In the genomic region with DNA sequence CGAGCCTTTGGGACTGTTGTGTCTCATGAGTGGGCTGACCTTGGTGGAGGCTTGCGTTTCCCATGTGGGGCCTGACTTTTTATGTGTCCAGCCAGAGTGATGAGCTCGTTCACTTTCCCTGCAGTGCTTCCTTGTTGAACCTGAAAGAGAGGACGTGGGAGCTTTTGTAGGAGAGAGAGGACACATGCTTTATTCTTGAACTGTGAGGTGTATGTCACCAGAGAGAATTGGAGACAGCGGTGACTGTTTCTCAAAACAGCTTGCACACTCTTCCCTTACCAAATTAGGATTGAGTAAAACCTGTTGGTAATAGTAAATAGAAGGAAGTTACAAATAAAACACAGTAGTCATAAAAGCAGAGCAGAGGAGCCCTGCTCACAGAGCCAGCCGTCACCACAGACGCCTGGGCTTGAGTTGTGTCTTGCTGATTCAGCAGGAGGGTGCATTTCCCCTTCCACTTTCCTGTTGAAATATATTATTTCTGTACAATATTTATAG, we compare ENCODE assay signal across 10 cellular contexts.
DNase-seq lines count a peak whose midpoint lies in the region; ATAC-seq lines count a peak whose summit lies in the region.
"Had no signal": no experiment of that assay in that cellular context is flagged by ENCODE, and none has a peak within 500 bp of the region (broad histone marks: within the 10 kb centered on the region; RNA-seq: fewer than 3 reads in every experiment).

No MANE protein-coding gene starts in this region.

- peak overlapping the region in 17 of 21 experiments; percentile 4 to 76 (median 49) for H3K27ac ChIP-seq in skin epidermis

- H3K4me3 ChIP-seq in skin epidermis = no peak overlapping the region

- no peaks in the 10 kb centered on the region for H3K9me3 ChIP-seq in T-helper 17 cell (ENCODE audit: control insufficient read depth, low read length, poor library complexity, severe bottlenecking)

- DNase-seq in KG1 (lab: John Stamatoyannopoulos, UW) (peak; percentile 39), T-helper 17 cell (no peak), left ventricle myocardium superior (peak; percentile 52), DMS114 treated with DMSO at 0.1 percent for 48 hours (lab: John Stamatoyannopoulos, UW; ENCODE audit: unreplicated experiment) (no peak), NCI-H526 (lab: John Stamatoyannopoulos, UW) (no peak), cerebellar nuclear complex (lab: John Stamatoyannopoulos, UW) (no peak)
- DNase-seq: H7, NCI-H2081 had no signal

- intact Hi-C loops in left ventricle myocardium superior (cut with micrococcal nuclease) = no loop called here

- H3K4me1 Mint-ChIP-seq in T-helper 17 cell = peaks cover 64% of the 10 kb centered on the region

- H3K4me3 Mint-ChIP-seq in T-helper 17 cell = peak overlapping the region; percentile 21

- peak overlapping the region; percentile 80 for H3K27ac Mint-ChIP-seq in T-helper 17 cell

- peaks cover 2% of the 10 kb centered on the region for H3K36me3 Mint-ChIP-seq in T-helper 17 cell (ENCODE audit: low read depth)

- H3K27me3 Mint-ChIP-seq in T-helper 17 cell = no peaks in the 10 kb centered on the region

- ATAC-seq in T-helper 17 cell (peak; percentile 65), left ventricle myocardium superior (peak; percentile 9), GM18858 (IDR thresholded peaks at IDR 0.05; ENCODE audit: unreplicated experiment) (no peak)

Comparison
In these comparisons a context has a peak if more than half of its experiments do, and no peak if none do; other contexts are left out.
1. DNase-seq: peak in KG1 (single experiment) and left ventricle myocardium superior (single experiment); none in T-helper 17 cell (0 of 3), DMS114 treated with DMSO at 0.1 percent for 48 hours (single experiment), NCI-H526 (0 of 2) and cerebellar nuclear complex (0 of 2).